8 cellular contexts compared by ENCODE assay signal in the genomic region with DNA sequence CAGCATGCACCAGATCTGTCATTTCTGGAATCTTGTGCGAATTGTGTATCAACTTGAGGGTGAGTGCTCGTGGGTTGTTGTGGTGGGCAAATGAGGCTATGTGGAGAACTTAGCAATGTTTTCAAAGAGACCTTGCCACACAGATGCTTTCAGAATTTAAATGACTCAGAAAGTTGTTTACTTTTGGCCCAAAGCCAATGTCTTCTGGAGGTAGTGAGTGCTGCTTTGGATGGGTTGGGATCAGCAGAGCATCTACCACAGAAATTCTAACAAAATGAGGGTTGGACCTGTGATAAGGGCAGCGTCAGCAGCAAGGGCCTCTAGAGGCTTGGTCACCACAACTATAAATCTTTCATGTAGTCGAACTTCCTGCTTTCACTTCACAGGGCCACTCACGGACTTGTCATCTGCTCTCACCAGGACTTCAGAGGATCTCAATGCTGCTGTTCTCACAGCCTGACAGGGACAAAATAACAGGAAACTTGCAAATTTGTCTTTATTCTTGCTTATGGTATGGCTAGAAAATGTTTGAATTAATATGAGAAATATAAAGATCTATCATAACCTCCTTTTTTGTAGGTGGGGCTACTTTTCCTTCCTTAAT.
A peak's percentile ranks its signal among the peaks of the same experiment; 100 is the strongest.
DNase-seq lines count a peak whose midpoint lies in the region; ATAC-seq and TF ChIP-seq lines count a peak whose summit lies in the region.

No MANE protein-coding gene starts in this region.

- no peaks in the 10 kb centered on the region for H3K9me3 Mint-ChIP-seq in Caco-2 (ENCODE audit: unreplicated experiment)

- H3K4me3 ChIP-seq in prostate gland, result no peak overlapping the region
- no peak overlapping the region for H3K4me3 ChIP-seq in Caco-2 (ENCODE audit: low read depth, low read length)

- peak; percentile 96 for DNase-seq in Daoy (ENCODE audit: low read depth)
- peak; percentile 88 to 97 for DNase-seq in NOMO-1 (lab: John Stamatoyannopoulos, UW; ENCODE audit: unreplicated experiment in 2 of 2)
- DNase-seq in dedifferentiated amniotic fluid mesenchymal stem cell (ENCODE audit: extremely low spot score), result peak; percentile 54
- peak; percentile 13 for DNase-seq in prostate gland (ENCODE audit: low spot score)
- no peak for DNase-seq in iPS-NIHi11 (ENCODE audit: low spot score)
- no peak for DNase-seq in Caco-2

- no peaks in the 10 kb centered on the region for H3K27me3 Mint-ChIP-seq in Caco-2 (ENCODE audit: insufficient read depth, unreplicated experiment)

- BruUV-seq in Caco-2 (replicated peaks; lab: Mats Ljungman, UMichigan), result no TSS peak

- TF ChIP-seq POLR2A in GM19099 (IDR thresholded peaks at IDR 0.05; ENCODE audit: extremely low read depth, insufficient read length, low read depth), result peak; percentile 33
- TF ChIP-seq POLR2A in prostate gland (IDR thresholded peaks at IDR 0.05), result no peak

- H3K4me1 ChIP-seq in prostate gland (replicated peaks) (no peaks in the 10 kb centered on the region), Caco-2 (0 out of 2 replicates have a peak, but pooled peaks cover 5% of the 10 kb centered on the region)

- intact Hi-C loops in prostate gland (cut with DNase I) (no loop called here), Caco-2 (cut with micrococcal nuclease; ENCODE audit: unreplicated experiment) (no loop called here)

- TF ChIP-seq CTCF in prostate gland (IDR thresholded peaks at IDR 0.05) (no peak), Caco-2 (IDR thresholded peaks at IDR 0.05; ENCODE audit: insufficient read depth in 1 of 2, low read depth in 1 of 2, low read length in 1 of 2, severe bottlenecking in 1 of 2, unreplicated experiment in 1 of 2) (no peak)

- ATAC-seq in HG03095 (IDR thresholded peaks at IDR 0.05; ENCODE audit: unreplicated experiment), result peak; percentile 94

- CTCF ChIA-PET in Caco-2 (lab: Charles Lee), result no interaction called here

- no peaks in the 10 kb centered on the region for H3K4me1 Mint-ChIP-seq in Caco-2 (ENCODE audit: low read depth, unreplicated experiment)

- no peaks in the 10 kb centered on the region for H3K36me3 Mint-ChIP-seq in Caco-2 (ENCODE audit: insufficient read depth, unreplicated experiment)

- H3K36me3 ChIP-seq in prostate gland, result no peaks in the 10 kb centered on the region
- H3K36me3 ChIP-seq in Caco-2 (ENCODE audit: control insufficient read depth, insufficient read depth, low read length), result no peaks in the 10 kb centered on the region

- WGBS in prostate gland, result 42% methylated on average over 5 of the region's 5 CpGs

- H3K27me3 ChIP-seq in prostate gland (replicated peaks; ENCODE audit: insufficient read depth), result no peaks in the 10 kb centered on the region
- H3K27me3 ChIP-seq in Caco-2 (replicated peaks; ENCODE audit: control insufficient read depth, insufficient read depth, low read length), result no peaks in the 10 kb centered on the region

- H3K4me3 Mint-ChIP-seq in Caco-2 (ENCODE audit: unreplicated experiment), result no peak overlapping the region

- no peaks in the 10 kb centered on the region for H3K9me3 ChIP-seq in prostate gland
- no peaks in the 10 kb centered on the region for H3K9me3 ChIP-seq in Caco-2

- POLR2A ChIA-PET in Caco-2 (lab: Charles Lee), result no interaction called here

- no peak overlapping the region for H3K27ac Mint-ChIP-seq in Caco-2 (ENCODE audit: unreplicated experiment)

- no peak overlapping the region for H3K27ac ChIP-seq in prostate gland

Comparison
In these comparisons a context has a peak if more than half of its experiments do, and no peak if none do; other contexts are left out.
1. DNase-seq: peak in Daoy (single experiment), NOMO-1 (2 of 2), dedifferentiated amniotic fluid mesenchymal stem cell (single experiment) and prostate gland (single experiment); none in iPS-NIHi11 (single experiment) and Caco-2 (0 of 2).